3 cellular contexts compared by ENCODE assay signal in genomic region chr12:123356159-123356670, GRCh38.
TF ChIP-seq lines count a peak whose summit lies in the region.

No MANE protein-coding gene starts in this region.

TF ChIP-seq in A549, 52 proteins besides CTCF, POLR2A, EP300 and RAD21:
- TF ChIP-seq MAFK (IDR thresholded peaks at IDR 0.05; ENCODE audit: partially characterized antibody) (peak; percentile 83), REST (IDR thresholded peaks at IDR 0.05) (no peak)

TF ChIP-seq in IMR-90, 13 proteins besides CTCF, POLR2A, EP300 and RAD21:
- TF ChIP-seq RCOR1 (IDR thresholded peaks at IDR 0.05; ENCODE audit: insufficient replicate concordance, low read length) (no peak), MAFK (IDR thresholded peaks at IDR 0.05; ENCODE audit: low read depth, low read length) (peak; percentile 61), BHLHE40 (IDR thresholded peaks at IDR 0.05; ENCODE audit: low read depth, low read length) (no peak), CEBPB (IDR thresholded peaks at IDR 0.05; ENCODE audit: low read depth, low read length) (no peak)
- TF ChIP-seq, protein P1, sequence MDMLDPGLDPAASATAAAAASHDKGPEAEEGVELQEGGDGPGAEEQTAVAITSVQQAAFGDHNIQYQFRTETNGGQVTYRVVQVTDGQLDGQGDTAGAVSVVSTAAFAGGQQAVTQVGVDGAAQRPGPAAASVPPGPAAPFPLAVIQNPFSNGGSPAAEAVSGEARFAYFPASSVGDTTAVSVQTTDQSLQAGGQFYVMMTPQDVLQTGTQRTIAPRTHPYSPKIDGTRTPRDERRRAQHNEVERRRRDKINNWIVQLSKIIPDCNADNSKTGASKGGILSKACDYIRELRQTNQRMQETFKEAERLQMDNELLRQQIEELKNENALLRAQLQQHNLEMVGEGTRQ (IDR thresholded peaks at IDR 0.05; ENCODE audit: low read depth, low read length) = no peak
TF ChIP-seq in IMR-90: peak in this region for 1.

TF ChIP-seq in HepG2, 621 proteins besides CTCF, POLR2A, EP300 and RAD21:
- no peak for TF ChIP-seq ZNF614 (CRISPR knock-in tag; IDR thresholded peaks at IDR 0.05; ENCODE audit: borderline replicate concordance)
- peak; percentile 64 to 80 for TF ChIP-seq MAFK (conservative IDR thresholded peaks at IDR 0.05 in 1 of 2, IDR thresholded peaks at IDR 0.05 in 1 of 2; ENCODE audit: low read length in 2 of 2)
- peak; percentile 65; the same call in 1 of the 2 replicates for TF ChIP-seq MAFF (IDR thresholded peaks at IDR 0.05; ENCODE audit: low read depth, low read length)
